In genomic region chr12:127161466-127161865, GRCh38 we compare ENCODE assay signal across 1 cellular context.
TF ChIP-seq lines count a peak whose summit lies in the region.

No MANE protein-coding gene starts in this region.

TF ChIP-seq in K562, 482 proteins besides CTCF, POLR2A, EP300 and RAD21 (continued from another document and continues in another):
- TF ChIP-seq ZBTB43 (CRISPR knock-in tag; IDR thresholded peaks at IDR 0.05) (no peak), SMAD4 (CRISPR knock-in tag; conservative IDR thresholded peaks at IDR 0.05) (peak; percentile 71; the same call in 1 of the 2 replicates), HOMEZ (CRISPR knock-in tag; IDR thresholded peaks at IDR 0.05) (0 out of 2 replicates have a peak, but pooled peaks have one; percentile 25), BACH1 (tag; IDR thresholded peaks at IDR 0.05) (peak; percentile 58; the same call in 1 of the 2 replicates), CBX1 (IDR thresholded peaks at IDR 0.05; ENCODE audit: low read depth) (peak; percentile 68; the same call in 1 of the 2 replicates), ZNF77 (CRISPR knock-in tag; IDR thresholded peaks at IDR 0.05) (peak; percentile 34; the same call in 1 of the 2 replicates), MCM7 (IDR thresholded peaks at IDR 0.05) (no peak), NFIX (CRISPR knock-in tag; IDR thresholded peaks at IDR 0.05; ENCODE audit: low read depth) (0 out of 2 replicates have a peak, but pooled peaks have one; percentile 20), NCOA6 (IDR thresholded peaks at IDR 0.05) (no peak), ZNF79 (CRISPR knock-in tag; IDR thresholded peaks at IDR 0.05; ENCODE audit: low read depth) (peak; percentile 66; the same call in 1 of the 2 replicates), PTRF (tag; IDR thresholded peaks at IDR 0.05) (peak; percentile 75), JUN (IDR thresholded peaks at IDR 0.05; ENCODE audit: borderline replicate concordance, low read depth, low read length) (no peak), JUN (CRISPR knock-in tag; IDR thresholded peaks at IDR 0.05; ENCODE audit: borderline replicate concordance) (no peak), ZBTB11 (CRISPR knock-in tag; IDR thresholded peaks at IDR 0.05) (no peak), ZBTB9 (CRISPR knock-in tag; IDR thresholded peaks at IDR 0.05) (peak; percentile 86), ZNF449 (CRISPR knock-in tag; IDR thresholded peaks at IDR 0.05) (peak; percentile 88; the same call in 1 of the 2 replicates), ZNF740 (CRISPR knock-in tag; IDR thresholded peaks at IDR 0.05) (no peak), ZNF740 (tag; IDR thresholded peaks at IDR 0.05) (0 out of 4 replicates have a peak, but pooled peaks of 1 of the 2 experiments have one; percentile 39), ZNF778 (CRISPR knock-in tag; IDR thresholded peaks at IDR 0.05) (no peak), PBX2 (CRISPR knock-in tag; IDR thresholded peaks at IDR 0.05; ENCODE audit: low read depth) (no peak), PBX2 (tag; conservative IDR thresholded peaks at IDR 0.05; ENCODE audit: low read depth) (peak; percentile 47; the same call in 1 of the 2 replicates), ZNF764 (CRISPR knock-in tag; IDR thresholded peaks at IDR 0.05; ENCODE audit: low read depth) (no peak), MAZ (CRISPR knock-in tag; conservative IDR thresholded peaks at IDR 0.05 in 1 of 2, IDR thresholded peaks at IDR 0.05 in 1 of 2) (peak in 1 of 2 experiments; percentile 55; a peak in 1 of 4 replicates), ZSCAN32 (CRISPR knock-in tag; IDR thresholded peaks at IDR 0.05) (0 out of 2 replicates have a peak, but pooled peaks have one; percentile 21), ZBTB17 (CRISPR knock-in tag; IDR thresholded peaks at IDR 0.05) (peak; percentile 82; the same call in 1 of the 2 replicates), HBP1 (CRISPR knock-in tag; IDR thresholded peaks at IDR 0.05) (0 out of 2 replicates have a peak, but pooled peaks have one; percentile 6), ELF1 (tag; IDR thresholded peaks at IDR 0.05) (peak; percentile 58), HIVEP1 (CRISPR knock-in tag; IDR thresholded peaks at IDR 0.05) (peak; percentile 51; the same call in 1 of the 2 replicates), ZNF395 (CRISPR knock-in tag; IDR thresholded peaks at IDR 0.05) (no peak), ZNF696 (CRISPR knock-in tag; conservative IDR thresholded peaks at IDR 0.05) (0 out of 2 replicates have a peak, but pooled peaks have one; percentile 17), PTTG1 (tag; IDR thresholded peaks at IDR 0.05; ENCODE audit: low read depth) (peak; percentile 77), MEF2D (tag; conservative IDR thresholded peaks at IDR 0.05; ENCODE audit: low read depth) (peak; percentile 60; the same call in 1 of the 2 replicates), MEF2A (IDR thresholded peaks at IDR 0.05; ENCODE audit: control insufficient read depth, low read depth, low read length) (0 out of 2 replicates have a peak, but pooled peaks have one; percentile 46), ELF2 (CRISPR knock-in tag; IDR thresholded peaks at IDR 0.05) (peak; percentile 83), ZNF165 (CRISPR knock-in tag; IDR thresholded peaks at IDR 0.05; ENCODE audit: borderline replicate concordance) (peak; percentile 70; the same call in 1 of the 2 replicates), E2F3 (CRISPR knock-in tag; IDR thresholded peaks at IDR 0.05) (peak; percentile 53; the same call in 1 of the 2 replicates), NFE2 (IDR thresholded peaks at IDR 0.05; ENCODE audit: low read depth) (0 out of 2 replicates have a peak, but pooled peaks have one; percentile 13), MCM3 (IDR thresholded peaks at IDR 0.05) (no peak), TSHZ1 (CRISPR knock-in tag; IDR thresholded peaks at IDR 0.05) (peak; percentile 76), ZNF766 (CRISPR knock-in tag; conservative IDR thresholded peaks at IDR 0.05) (peak; percentile 58; the same call in 1 of the 2 replicates), MAFG (tag; conservative IDR thresholded peaks at IDR 0.05) (0 out of 2 replicates have a peak, but pooled peaks have one; percentile 8)
